In the genomic region with DNA sequence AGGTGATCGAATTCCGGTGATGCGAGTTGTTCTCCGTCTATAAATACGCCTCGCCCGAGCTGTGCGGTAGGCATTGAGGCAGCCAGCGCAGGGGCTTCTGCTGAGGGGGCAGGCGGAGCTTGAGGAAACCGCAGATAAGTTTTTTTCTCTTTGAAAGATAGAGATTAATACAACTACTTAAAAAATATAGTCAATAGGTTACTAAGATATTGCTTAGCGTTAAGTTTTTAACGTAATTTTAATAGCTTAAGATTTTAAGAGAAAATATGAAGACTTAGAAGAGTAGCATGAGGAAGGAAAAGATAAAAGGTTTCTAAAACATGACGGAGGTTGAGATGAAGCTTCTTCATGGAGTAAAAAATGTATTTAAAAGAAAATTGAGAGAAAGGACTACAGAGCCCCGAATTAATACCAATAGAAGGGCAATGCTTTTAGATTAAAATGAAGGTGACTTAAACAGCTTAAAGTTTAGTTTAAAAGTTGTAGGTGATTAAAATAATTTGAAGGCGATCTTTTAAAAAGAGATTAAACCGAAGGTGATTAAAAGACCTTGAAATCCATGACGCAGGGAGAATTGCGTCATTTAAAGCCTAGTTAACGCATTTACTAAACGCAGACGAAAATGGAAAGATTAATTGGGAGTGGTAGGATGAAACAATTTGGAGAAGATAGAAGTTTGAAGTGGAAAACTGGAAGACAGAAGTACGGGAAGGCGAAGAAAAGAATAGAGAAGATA, we compare ENCODE assay signal across 1 cellular context.
TF ChIP-seq lines count a peak whose summit lies in the region.

A gene (plus strand): TSS at position 69 of the 736 bp plus-strand sequence.

TF ChIP-seq in GM12878, 131 proteins besides CTCF, POLR2A, EP300 and RAD21 (continued from another document and continues in another):
- TF ChIP-seq, protein P1, sequence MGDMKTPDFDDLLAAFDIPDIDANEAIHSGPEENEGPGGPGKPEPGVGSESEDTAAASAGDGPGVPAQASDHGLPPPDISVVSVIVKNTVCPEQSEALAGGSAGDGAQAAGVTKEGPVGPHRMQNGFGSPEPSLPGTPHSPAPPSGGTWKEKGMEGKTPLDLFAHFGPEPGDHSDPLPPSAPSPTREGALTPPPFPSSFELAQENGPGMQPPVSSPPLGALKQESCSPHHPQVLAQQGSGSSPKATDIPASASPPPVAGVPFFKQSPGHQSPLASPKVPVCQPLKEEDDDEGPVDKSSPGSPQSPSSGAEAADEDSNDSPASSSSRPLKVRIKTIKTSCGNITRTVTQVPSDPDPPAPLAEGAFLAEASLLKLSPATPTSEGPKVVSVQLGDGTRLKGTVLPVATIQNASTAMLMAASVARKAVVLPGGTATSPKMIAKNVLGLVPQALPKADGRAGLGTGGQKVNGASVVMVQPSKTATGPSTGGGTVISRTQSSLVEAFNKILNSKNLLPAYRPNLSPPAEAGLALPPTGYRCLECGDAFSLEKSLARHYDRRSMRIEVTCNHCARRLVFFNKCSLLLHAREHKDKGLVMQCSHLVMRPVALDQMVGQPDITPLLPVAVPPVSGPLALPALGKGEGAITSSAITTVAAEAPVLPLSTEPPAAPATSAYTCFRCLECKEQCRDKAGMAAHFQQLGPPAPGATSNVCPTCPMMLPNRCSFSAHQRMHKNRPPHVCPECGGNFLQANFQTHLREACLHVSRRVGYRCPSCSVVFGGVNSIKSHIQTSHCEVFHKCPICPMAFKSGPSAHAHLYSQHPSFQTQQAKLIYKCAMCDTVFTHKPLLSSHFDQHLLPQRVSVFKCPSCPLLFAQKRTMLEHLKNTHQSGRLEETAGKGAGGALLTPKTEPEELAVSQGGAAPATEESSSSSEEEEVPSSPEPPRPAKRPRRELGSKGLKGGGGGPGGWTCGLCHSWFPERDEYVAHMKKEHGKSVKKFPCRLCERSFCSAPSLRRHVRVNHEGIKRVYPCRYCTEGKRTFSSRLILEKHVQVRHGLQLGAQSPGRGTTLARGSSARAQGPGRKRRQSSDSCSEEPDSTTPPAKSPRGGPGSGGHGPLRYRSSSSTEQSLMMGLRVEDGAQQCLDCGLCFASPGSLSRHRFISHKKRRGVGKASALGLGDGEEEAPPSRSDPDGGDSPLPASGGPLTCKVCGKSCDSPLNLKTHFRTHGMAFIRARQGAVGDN (IDR thresholded peaks at IDR 0.05): peak; percentile 99
- TF ChIP-seq SMAD5 (IDR thresholded peaks at IDR 0.05; ENCODE audit: low read depth): peak; percentile 100
- no peak for TF ChIP-seq WRNIP1 (IDR thresholded peaks at IDR 0.05; ENCODE audit: borderline replicate concordance, low read depth, low read length)
- no peak for TF ChIP-seq JUND (IDR thresholded peaks at IDR 0.05; ENCODE audit: low read depth, low read length)
- TF ChIP-seq NFYA (IDR thresholded peaks at IDR 0.05; ENCODE audit: borderline replicate concordance, low read depth, low read length): no peak
- TF ChIP-seq JUNB (IDR thresholded peaks at IDR 0.05): peak; percentile 47; the same call in 1 of the 2 replicates
- no peak for TF ChIP-seq SRF (IDR thresholded peaks at IDR 0.05; ENCODE audit: low read depth in 2 of 2, low read length in 2 of 2)
- TF ChIP-seq CHD1 (IDR thresholded peaks at IDR 0.05; ENCODE audit: low read depth, low read length): peak; percentile 94
- TF ChIP-seq, protein P2, sequence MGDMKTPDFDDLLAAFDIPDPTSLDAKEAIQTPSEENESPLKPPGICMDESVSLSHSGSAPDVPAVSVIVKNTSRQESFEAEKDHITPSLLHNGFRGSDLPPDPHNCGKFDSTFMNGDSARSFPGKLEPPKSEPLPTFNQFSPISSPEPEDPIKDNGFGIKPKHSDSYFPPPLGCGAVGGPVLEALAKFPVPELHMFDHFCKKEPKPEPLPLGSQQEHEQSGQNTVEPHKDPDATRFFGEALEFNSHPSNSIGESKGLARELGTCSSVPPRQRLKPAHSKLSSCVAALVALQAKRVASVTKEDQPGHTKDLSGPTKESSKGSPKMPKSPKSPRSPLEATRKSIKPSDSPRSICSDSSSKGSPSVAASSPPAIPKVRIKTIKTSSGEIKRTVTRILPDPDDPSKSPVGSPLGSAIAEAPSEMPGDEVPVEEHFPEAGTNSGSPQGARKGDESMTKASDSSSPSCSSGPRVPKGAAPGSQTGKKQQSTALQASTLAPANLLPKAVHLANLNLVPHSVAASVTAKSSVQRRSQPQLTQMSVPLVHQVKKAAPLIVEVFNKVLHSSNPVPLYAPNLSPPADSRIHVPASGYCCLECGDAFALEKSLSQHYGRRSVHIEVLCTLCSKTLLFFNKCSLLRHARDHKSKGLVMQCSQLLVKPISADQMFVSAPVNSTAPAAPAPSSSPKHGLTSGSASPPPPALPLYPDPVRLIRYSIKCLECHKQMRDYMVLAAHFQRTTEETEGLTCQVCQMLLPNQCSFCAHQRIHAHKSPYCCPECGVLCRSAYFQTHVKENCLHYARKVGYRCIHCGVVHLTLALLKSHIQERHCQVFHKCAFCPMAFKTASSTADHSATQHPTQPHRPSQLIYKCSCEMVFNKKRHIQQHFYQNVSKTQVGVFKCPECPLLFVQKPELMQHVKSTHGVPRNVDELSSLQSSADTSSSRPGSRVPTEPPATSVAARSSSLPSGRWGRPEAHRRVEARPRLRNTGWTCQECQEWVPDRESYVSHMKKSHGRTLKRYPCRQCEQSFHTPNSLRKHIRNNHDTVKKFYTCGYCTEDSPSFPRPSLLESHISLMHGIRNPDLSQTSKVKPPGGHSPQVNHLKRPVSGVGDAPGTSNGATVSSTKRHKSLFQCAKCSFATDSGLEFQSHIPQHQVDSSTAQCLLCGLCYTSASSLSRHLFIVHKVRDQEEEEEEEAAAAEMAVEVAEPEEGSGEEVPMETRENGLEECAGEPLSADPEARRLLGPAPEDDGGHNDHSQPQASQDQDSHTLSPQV (IDR thresholded peaks at IDR 0.05): no peak
- peak; percentile 62 for TF ChIP-seq HDAC6 (IDR thresholded peaks at IDR 0.05; ENCODE audit: unreplicated experiment)
- TF ChIP-seq, protein P3, sequence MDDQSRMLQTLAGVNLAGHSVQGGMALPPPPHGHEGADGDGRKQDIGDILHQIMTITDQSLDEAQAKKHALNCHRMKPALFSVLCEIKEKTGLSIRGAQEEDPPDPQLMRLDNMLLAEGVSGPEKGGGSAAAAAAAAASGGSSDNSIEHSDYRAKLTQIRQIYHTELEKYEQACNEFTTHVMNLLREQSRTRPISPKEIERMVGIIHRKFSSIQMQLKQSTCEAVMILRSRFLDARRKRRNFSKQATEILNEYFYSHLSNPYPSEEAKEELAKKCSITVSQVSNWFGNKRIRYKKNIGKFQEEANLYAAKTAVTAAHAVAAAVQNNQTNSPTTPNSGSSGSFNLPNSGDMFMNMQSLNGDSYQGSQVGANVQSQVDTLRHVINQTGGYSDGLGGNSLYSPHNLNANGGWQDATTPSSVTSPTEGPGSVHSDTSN (IDR thresholded peaks at IDR 0.05; ENCODE audit: insufficient replicate concordance, low read depth, low read length): peak; percentile 90
- TF ChIP-seq ZNF622 (IDR thresholded peaks at IDR 0.05): no peak
- no peak; the same call in none of the 2 replicates for TF ChIP-seq NBN (IDR thresholded peaks at IDR 0.05)
- TF ChIP-seq, protein P4, sequence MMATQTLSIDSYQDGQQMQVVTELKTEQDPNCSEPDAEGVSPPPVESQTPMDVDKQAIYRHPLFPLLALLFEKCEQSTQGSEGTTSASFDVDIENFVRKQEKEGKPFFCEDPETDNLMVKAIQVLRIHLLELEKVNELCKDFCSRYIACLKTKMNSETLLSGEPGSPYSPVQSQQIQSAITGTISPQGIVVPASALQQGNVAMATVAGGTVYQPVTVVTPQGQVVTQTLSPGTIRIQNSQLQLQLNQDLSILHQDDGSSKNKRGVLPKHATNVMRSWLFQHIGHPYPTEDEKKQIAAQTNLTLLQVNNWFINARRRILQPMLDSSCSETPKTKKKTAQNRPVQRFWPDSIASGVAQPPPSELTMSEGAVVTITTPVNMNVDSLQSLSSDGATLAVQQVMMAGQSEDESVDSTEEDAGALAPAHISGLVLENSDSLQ (IDR thresholded peaks at IDR 0.05): no peak
- TF ChIP-seq, protein P5, sequence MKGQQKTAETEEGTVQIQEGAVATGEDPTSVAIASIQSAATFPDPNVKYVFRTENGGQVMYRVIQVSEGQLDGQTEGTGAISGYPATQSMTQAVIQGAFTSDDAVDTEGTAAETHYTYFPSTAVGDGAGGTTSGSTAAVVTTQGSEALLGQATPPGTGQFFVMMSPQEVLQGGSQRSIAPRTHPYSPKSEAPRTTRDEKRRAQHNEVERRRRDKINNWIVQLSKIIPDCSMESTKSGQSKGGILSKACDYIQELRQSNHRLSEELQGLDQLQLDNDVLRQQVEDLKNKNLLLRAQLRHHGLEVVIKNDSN (IDR thresholded peaks at IDR 0.05; ENCODE audit: borderline replicate concordance, extremely low read length, insufficient read depth, low read depth, low read length): no peak
- TF ChIP-seq HDAC2 (IDR thresholded peaks at IDR 0.05): no peak
- TF ChIP-seq, protein P6, sequence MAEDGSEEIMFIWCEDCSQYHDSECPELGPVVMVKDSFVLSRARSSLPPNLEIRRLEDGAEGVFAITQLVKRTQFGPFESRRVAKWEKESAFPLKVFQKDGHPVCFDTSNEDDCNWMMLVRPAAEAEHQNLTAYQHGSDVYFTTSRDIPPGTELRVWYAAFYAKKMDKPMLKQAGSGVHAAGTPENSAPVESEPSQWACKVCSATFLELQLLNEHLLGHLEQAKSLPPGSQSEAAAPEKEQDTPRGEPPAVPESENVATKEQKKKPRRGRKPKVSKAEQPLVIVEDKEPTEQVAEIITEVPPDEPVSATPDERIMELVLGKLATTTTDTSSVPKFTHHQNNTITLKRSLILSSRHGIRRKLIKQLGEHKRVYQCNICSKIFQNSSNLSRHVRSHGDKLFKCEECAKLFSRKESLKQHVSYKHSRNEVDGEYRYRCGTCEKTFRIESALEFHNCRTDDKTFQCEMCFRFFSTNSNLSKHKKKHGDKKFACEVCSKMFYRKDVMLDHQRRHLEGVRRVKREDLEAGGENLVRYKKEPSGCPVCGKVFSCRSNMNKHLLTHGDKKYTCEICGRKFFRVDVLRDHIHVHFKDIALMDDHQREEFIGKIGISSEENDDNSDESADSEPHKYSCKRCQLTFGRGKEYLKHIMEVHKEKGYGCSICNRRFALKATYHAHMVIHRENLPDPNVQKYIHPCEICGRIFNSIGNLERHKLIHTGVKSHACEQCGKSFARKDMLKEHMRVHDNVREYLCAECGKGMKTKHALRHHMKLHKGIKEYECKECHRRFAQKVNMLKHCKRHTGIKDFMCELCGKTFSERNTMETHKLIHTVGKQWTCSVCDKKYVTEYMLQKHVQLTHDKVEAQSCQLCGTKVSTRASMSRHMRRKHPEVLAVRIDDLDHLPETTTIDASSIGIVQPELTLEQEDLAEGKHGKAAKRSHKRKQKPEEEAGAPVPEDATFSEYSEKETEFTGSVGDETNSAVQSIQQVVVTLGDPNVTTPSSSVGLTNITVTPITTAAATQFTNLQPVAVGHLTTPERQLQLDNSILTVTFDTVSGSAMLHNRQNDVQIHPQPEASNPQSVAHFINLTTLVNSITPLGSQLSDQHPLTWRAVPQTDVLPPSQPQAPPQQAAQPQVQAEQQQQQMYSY (CRISPR knock-in tag; IDR thresholded peaks at IDR 0.05): peak; percentile 97; the same call in 1 of the 2 replicates
- no peak for TF ChIP-seq CBX3 (IDR thresholded peaks at IDR 0.05; ENCODE audit: borderline replicate concordance, low read depth)
- TF ChIP-seq RELA (IDR thresholded peaks at IDR 0.05; ENCODE audit: borderline replicate concordance, partially characterized antibody): peak; percentile 86
- TF ChIP-seq ZNF274 (IDR thresholded peaks at IDR 0.05; ENCODE audit: insufficient read depth, insufficient read length): no peak
- TF ChIP-seq, protein P7, sequence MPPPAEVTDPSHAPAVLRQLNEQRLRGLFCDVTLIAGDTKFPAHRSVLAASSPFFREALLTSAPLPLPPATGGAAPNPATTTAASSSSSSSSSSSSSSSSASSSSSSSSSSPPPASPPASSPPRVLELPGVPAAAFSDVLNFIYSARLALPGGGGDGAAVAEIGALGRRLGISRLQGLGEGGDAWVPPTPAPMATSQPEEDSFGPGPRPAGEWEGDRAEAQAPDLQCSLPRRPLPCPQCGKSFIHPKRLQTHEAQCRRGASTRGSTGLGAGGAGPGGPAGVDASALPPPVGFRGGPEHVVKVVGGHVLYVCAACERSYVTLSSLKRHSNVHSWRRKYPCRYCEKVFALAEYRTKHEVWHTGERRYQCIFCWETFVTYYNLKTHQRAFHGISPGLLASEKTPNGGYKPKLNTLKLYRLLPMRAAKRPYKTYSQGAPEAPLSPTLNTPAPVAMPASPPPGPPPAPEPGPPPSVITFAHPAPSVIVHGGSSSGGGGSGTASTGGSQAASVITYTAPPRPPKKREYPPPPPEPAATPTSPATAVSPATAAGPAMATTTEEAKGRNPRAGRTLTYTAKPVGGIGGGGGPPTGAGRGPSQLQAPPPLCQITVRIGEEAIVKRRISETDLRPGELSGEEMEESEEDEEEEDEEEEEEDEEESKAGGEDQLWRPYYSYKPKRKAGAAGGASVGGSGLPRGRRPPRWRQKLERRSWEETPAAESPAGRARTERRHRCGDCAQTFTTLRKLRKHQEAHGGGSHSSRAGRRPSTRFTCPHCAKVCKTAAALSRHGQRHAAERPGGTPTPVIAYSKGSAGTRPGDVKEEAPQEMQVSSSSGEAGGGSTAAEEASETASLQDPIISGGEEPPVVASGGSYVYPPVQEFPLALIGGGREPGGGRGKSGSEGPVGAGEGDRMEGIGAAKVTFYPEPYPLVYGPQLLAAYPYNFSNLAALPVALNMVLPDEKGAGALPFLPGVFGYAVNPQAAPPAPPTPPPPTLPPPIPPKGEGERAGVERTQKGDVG (CRISPR knock-in tag; IDR thresholded peaks at IDR 0.05): peak; percentile 96
- TF ChIP-seq ETV6 (conservative IDR thresholded peaks at IDR 0.05 in 1 of 2, IDR thresholded peaks at IDR 0.05 in 1 of 2; ENCODE audit: borderline replicate concordance in 1 of 2, low read depth in 1 of 2): peak in 1 of 2 experiments; percentile 64; a peak in 2 of 4 replicates
- TF ChIP-seq TARDBP (IDR thresholded peaks at IDR 0.05; ENCODE audit: borderline replicate concordance): peak; percentile 96
- TF ChIP-seq YBX1 (IDR thresholded peaks at IDR 0.05): 0 out of 2 replicates have a peak, but pooled peaks have one; percentile 31
- TF ChIP-seq, protein P8, sequence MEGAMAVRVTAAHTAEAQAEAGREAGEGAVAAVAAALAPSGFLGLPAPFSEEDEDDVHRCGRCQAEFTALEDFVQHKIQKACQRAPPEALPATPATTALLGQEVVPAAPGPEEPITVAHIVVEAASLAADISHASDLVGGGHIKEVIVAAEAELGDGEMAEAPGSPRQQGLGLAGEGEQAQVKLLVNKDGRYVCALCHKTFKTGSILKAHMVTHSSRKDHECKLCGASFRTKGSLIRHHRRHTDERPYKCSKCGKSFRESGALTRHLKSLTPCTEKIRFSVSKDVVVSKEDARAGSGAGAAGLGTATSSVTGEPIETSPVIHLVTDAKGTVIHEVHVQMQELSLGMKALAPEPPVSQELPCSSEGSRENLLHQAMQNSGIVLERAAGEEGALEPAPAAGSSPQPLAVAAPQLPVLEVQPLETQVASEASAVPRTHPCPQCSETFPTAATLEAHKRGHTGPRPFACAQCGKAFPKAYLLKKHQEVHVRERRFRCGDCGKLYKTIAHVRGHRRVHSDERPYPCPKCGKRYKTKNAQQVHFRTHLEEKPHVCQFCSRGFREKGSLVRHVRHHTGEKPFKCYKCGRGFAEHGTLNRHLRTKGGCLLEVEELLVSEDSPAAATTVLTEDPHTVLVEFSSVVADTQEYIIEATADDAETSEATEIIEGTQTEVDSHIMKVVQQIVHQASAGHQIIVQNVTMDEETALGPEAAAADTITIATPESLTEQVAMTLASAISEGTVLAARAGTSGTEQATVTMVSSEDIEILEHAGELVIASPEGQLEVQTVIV (IDR thresholded peaks at IDR 0.05; ENCODE audit: borderline replicate concordance, partially characterized antibody): no peak
- TF ChIP-seq FOS (IDR thresholded peaks at IDR 0.05; ENCODE audit: borderline replicate concordance, extremely low read depth, insufficient read length): no peak
